ENCODE assay signal across 1 cellular context in the genomic region with DNA sequence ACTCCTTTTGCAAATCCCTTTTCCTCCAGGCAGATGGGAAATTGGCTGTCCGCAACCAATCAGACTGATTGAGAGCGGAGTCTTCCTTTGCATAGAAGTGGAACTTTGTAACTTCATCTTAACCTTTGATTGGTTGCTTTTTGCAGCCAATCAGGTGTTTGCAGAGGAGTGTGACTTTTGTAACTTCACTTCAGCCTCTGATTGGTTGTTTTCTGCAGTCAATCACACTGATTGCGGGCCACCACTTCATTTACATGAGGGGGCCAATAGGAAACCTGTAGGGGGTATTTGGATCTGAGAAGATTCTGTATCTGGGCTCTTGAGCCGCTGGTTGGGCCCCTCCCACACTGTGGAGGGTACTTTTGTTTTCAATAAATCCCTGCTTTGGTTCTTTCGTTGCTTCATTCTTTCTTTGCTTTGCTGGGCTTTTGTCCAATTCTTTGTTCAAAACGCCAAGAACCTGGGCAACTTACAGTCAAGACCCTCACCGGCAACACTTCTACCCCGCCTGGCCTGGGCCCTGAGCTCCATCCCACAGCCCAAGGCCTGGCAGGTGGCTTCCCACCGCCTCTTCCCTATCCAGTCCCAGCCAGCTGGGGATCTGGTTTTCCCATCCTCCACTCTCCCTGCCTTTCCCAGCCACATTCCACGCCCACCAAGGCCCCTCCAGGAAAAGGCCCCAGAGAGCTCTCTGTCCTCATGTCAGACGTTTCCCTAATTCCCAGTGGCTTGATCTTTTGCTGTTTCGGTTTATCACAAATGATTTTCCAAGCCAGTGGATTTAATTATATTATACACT.
TF ChIP-seq lines count a peak whose summit lies in the region.

No MANE protein-coding gene starts in this region.

TF ChIP-seq in HCT116, 20 proteins besides CTCF, POLR2A, EP300 and RAD21 (continued from another document):
- TF ChIP-seq EZH2 (IDR thresholded peaks at IDR 0.05) (no peak), SRF (IDR thresholded peaks at IDR 0.05; ENCODE audit: low read depth) (no peak), FOSL1 (IDR thresholded peaks at IDR 0.05; ENCODE audit: low read depth) (no peak), YY1 (IDR thresholded peaks at IDR 0.05; ENCODE audit: extremely low read depth, insufficient replicate concordance, low read depth, low read length) (no peak), SIN3A (IDR thresholded peaks at IDR 0.05; ENCODE audit: low read depth) (no peak), JUND (IDR thresholded peaks at IDR 0.05) (no peak), ZFX (IDR thresholded peaks at IDR 0.05) (no peak)
